In genomic region chr1:227316941-227317540, GRCh38 we compare ENCODE assay signal across 8 cellular contexts. TPM values are rescaled to one million over a fixed set of nuclear protein-coding genes. Genes with fewer than 3 reads are reported as not detected.
A peak's percentile ranks its signal among the peaks of the same experiment; 100 is the strongest.
DNase-seq lines count a peak whose midpoint lies in the region; ATAC-seq and TF ChIP-seq lines count a peak whose summit lies in the region.

No MANE protein-coding gene starts in this region.

- peak overlapping the region; percentile 77 for H3K4me3 ChIP-seq in MM.1S (ENCODE audit: low read length)
- H3K4me3 ChIP-seq in cardiac fibroblast (replicated peaks in 1 of 2; ENCODE audit: low read depth in 2 of 2, low read length in 2 of 2), result peak overlapping the region; percentile 69 to 80
- peak overlapping the region; percentile 80 for H3K4me3 ChIP-seq in upper lobe of right lung

- no peaks in the 10 kb centered on the region for H3K9me3 Mint-ChIP-seq in memory B cell

- intact Hi-C loops in upper lobe of right lung (cut with DNase I) (loop anchor here (10.0 kb wide), 1 partner anchor 92 kb away; no protein-coding TSS in a partner anchor), posterior vena cava (cut with DNase I) (loop anchor here in 1 of 2 donors (10.0 kb wide), 1 partner anchor 82 kb away; no protein-coding TSS in a partner anchor)

- H4K20me1 ChIP-seq in MM.1S (ENCODE audit: insufficient read depth, low read length), result no peaks in the 10 kb centered on the region

- no peak overlapping the region for H3K27ac Mint-ChIP-seq in memory B cell

- no peaks in the 10 kb centered on the region for H3K9me3 ChIP-seq in MM.1S (replicated peaks; ENCODE audit: insufficient read depth, low read length)
- H3K9me3 ChIP-seq in upper lobe of right lung, result no peaks in the 10 kb centered on the region

- H3K36me3 ChIP-seq in MM.1S (replicated peaks; ENCODE audit: insufficient read depth, low read length) (no peaks in the 10 kb centered on the region), upper lobe of right lung (no peaks in the 10 kb centered on the region)

- no peaks in the 10 kb centered on the region; the same call in 1 of the 2 replicates for H3F3A ChIP-seq in MM.1S (ENCODE audit: insufficient read depth, low read length)

- H3K9ac ChIP-seq in MM.1S (ENCODE audit: low read length), result peak overlapping the region; percentile 61; the same call in 1 of the 2 replicates

- peaks cover 5% of the 10 kb centered on the region for H3K4me1 Mint-ChIP-seq in memory B cell

- no peaks in the 10 kb centered on the region for H3K36me3 Mint-ChIP-seq in memory B cell

- peaks cover 28% of the 10 kb centered on the region for H3K79me2 ChIP-seq in MM.1S (ENCODE audit: low read length)

- no peak for TF ChIP-seq CTCF in MM.1S (IDR thresholded peaks at IDR 0.05; ENCODE audit: low read length)
- no peak for TF ChIP-seq CTCF in cardiac fibroblast (IDR thresholded peaks at IDR 0.05; ENCODE audit: low read depth, low read length)
- no peak for TF ChIP-seq CTCF in upper lobe of right lung (IDR thresholded peaks at IDR 0.05)

- DNase-seq in Caki2 (ENCODE audit: low read depth) (peak; percentile 12), MM.1S (no peak), cardiac fibroblast (ENCODE audit: low read depth in 2 of 2) (peak; percentile 33 to 55), memory B cell (ENCODE audit: low spot score in 2 of 2) (no peak), upper lobe of right lung (no peak), posterior vena cava (ENCODE audit: low spot score) (no peak)

- no peaks in the 10 kb centered on the region for H3K9me2 ChIP-seq in MM.1S (replicated peaks; ENCODE audit: insufficient read depth, low read length)

- peak overlapping the region; percentile 65; the same call in 1 of the 2 replicates for H2AFZ ChIP-seq in MM.1S (ENCODE audit: low read length)

- peak overlapping the region; percentile 64 for H3K4me3 Mint-ChIP-seq in memory B cell

- H3K27me3 Mint-ChIP-seq in memory B cell, result peaks cover 10% of the 10 kb centered on the region

- H3K4me2 ChIP-seq in MM.1S (ENCODE audit: low read depth, low read length), result peak overlapping the region; percentile 67

- in situ Hi-C loops in Caki2 (cut with HindIII; ENCODE audit: low pct_unique_long_range_greater_than_20kb, low sequenced_read_pairs), result no loop called here

- ATAC-seq in memory B cell (ENCODE audit: low read depth) (no peak), upper lobe of right lung (no peak), HG02973 (IDR thresholded peaks at IDR 0.05; ENCODE audit: unreplicated experiment) (no peak), GM19395 (IDR thresholded peaks at IDR 0.05; ENCODE audit: unreplicated experiment) (no peak)

- H3K27ac ChIP-seq in MM.1S (ENCODE audit: low read length) (no peak overlapping the region), upper lobe of right lung (peak overlapping the region; percentile 94)

- H3K27me3 ChIP-seq in MM.1S (replicated peaks; ENCODE audit: insufficient read depth, low read length), result peaks cover 6% of the 10 kb centered on the region; the same call in 1 of the 2 replicates
- no peaks in the 10 kb centered on the region for H3K27me3 ChIP-seq in upper lobe of right lung

- H3K4me1 ChIP-seq in MM.1S (ENCODE audit: low read length) (peaks cover 15% of the 10 kb centered on the region), upper lobe of right lung (no peaks in the 10 kb centered on the region)

RNA-seq across cellular contexts. Expression of gene CDC42BPA, which starts 1.3 kb away (rescaled TPM):
- 11.8 and 47.3 TPM in 2 replicates for total RNA-seq in Caki2 (2014; rRNA removed; shearing (Covaris generic); ENCODE audit: low replicate concordance)
- 41.8 TPM for total RNA-seq in upper lobe of right lung
- 10 to 100 TPM; 47.8 to 56.4 TPM for total RNA-seq in posterior vena cava

Comparison
In these comparisons a context has a peak if more than half of its experiments do, and no peak if none do; other contexts are left out.
1. DNase-seq: peak in Caki2 (single experiment) and cardiac fibroblast (2 of 2); none in MM.1S (single experiment), memory B cell (0 of 2), upper lobe of right lung (single experiment) and posterior vena cava (single experiment).
2. Peak in every context shown above with its lines, with median percentiles within 50 percentile points of each other: H3K4me3 ChIP-seq.